In genomic region chr19:7516878-7517277, GRCh38 we compare ENCODE assay signal across 8 cellular contexts. TPM values are rescaled to one million over a fixed set of nuclear protein-coding genes. Genes with fewer than 3 reads are reported as not detected.
DNase-seq lines count a peak whose midpoint lies in the region; ATAC-seq, FAIRE-seq and TF ChIP-seq lines count a peak whose summit lies in the region.

No MANE protein-coding gene starts in this region.

- H3K27me3 ChIP-seq in HUES64 (ENCODE audit: insufficient read depth, low read length), result no peaks in the 10 kb centered on the region
- no peaks in the 10 kb centered on the region for H3K27me3 ChIP-seq in adrenal gland
- H3K27me3 ChIP-seq in keratinocyte (ENCODE audit: control insufficient read depth, extremely low read depth, insufficient read depth, low read length), result no peaks in the 10 kb centered on the region

- WGBS in HUES64, result 80% methylated on average over 4 of the region's 4 CpGs
- 47 to 67% (median 50%) methylated on average over 3 to 4 of the region's 4 CpGs for WGBS in adrenal gland, 4 donors

- peaks cover 12% of the 10 kb centered on the region for H3K27me3 Mint-ChIP-seq in stimulated activated naive CD8-positive, alpha-beta T cell treated with anti-CD3 and anti-CD28 coated beads, Interleukin-15, amount 100 ng/mL, for 72 hours

- TF ChIP-seq CTCF in adrenal gland (IDR thresholded peaks at IDR 0.05) (no peak), keratinocyte (optimal IDR thresholded peaks at IDR 0.05 in 1 of 3, IDR thresholded peaks at IDR 0.05 in 1 of 3, conservative IDR thresholded peaks at IDR 0.05 in 1 of 3; ENCODE audit: extremely low read depth in 1 of 3, insufficient read depth in 2 of 3, low read length in 3 of 3) (no peak)

- H2AFZ ChIP-seq in keratinocyte (ENCODE audit: control insufficient read depth, low read length), result no peak overlapping the region

- H3K9ac ChIP-seq in HUES64 (ENCODE audit: low read depth, low read length) (peak overlapping the region; percentile 92), keratinocyte (ENCODE audit: control insufficient read depth, extremely low read depth, insufficient read depth, low read length) (peak overlapping the region; percentile 72)

- H3K27ac ChIP-seq in HUES64 (ENCODE audit: low read depth, low read length) (no peak overlapping the region), adrenal gland (peak overlapping the region; percentile 64 to 91 (median 88)), keratinocyte (ENCODE audit: control insufficient read depth, insufficient read depth, low read length) (no peak overlapping the region)

- H3K27ac Mint-ChIP-seq in stimulated activated naive CD8-positive, alpha-beta T cell treated with anti-CD3 and anti-CD28 coated beads, Interleukin-15, amount 100 ng/mL, for 72 hours, result peak overlapping the region; percentile 89 to 91

- H4K20me1 ChIP-seq in keratinocyte (ENCODE audit: control insufficient read depth, extremely low read depth, insufficient read depth, low read length), result no peaks in the 10 kb centered on the region

- DNase-seq in adrenal gland (no peak), keratinocyte (ENCODE audit: low read depth, low spot score) (no peak), erythroblast (lab: John Stamatoyannopoulos, UW) (no peak), NCI-H1092 (lab: John Stamatoyannopoulos, UW) (no peak), SKM-1 treated with dmso at 0.1 percent for 144 hours (lab: John Stamatoyannopoulos, UW; ENCODE audit: unreplicated experiment) (no peak)
- DNase-seq in stimulated activated naive CD8-positive, alpha-beta T cell treated with anti-CD3 and anti-CD28 coated beads, Interleukin-15, amount 100 ng/mL, for 72 hours, result no peak

- H3K9me3 ChIP-seq in HUES64 (ENCODE audit: insufficient read depth, low read depth, low read length) (no peaks in the 10 kb centered on the region), adrenal gland (replicated peaks in 1 of 3) (no peaks in the 10 kb centered on the region), keratinocyte (ENCODE audit: control insufficient read depth, low read depth, low read length) (no peaks in the 10 kb centered on the region)

- dilution Hi-C loops in keratinocyte (cut with MboI; ENCODE audit: extremely low pct_ligation_motif_present, low sequenced_read_pairs), result no loop called here

- intact Hi-C loops in adrenal gland (cut with DNase I), result no loop called here

- H3K4me1 Mint-ChIP-seq in stimulated activated naive CD8-positive, alpha-beta T cell treated with anti-CD3 and anti-CD28 coated beads, Interleukin-15, amount 100 ng/mL, for 72 hours, result peaks cover 30% of the 10 kb centered on the region

- H3K79me2 ChIP-seq in keratinocyte (ENCODE audit: control insufficient read depth, insufficient read depth, low read length), result no peaks in the 10 kb centered on the region

- H3K4me3 ChIP-seq in HUES64 (ENCODE audit: low read length), result peak overlapping the region; percentile 86
- H3K4me3 ChIP-seq in adrenal gland, result peak overlapping the region in 2 of 4 donors; percentile 56 to 80
- H3K4me3 ChIP-seq in keratinocyte (ENCODE audit: control insufficient read depth in 2 of 3, extremely low read depth in 1 of 3, insufficient read depth in 2 of 3, low read depth in 1 of 3, low read length in 3 of 3), result peak overlapping the region in 2 of 3 experiments; percentile 48 to 61

- no peak for ATAC-seq in stimulated activated naive CD8-positive, alpha-beta T cell treated with anti-CD3 and anti-CD28 coated beads, Interleukin-15, amount 100 ng/mL, for 72 hours
- ATAC-seq in GM21528 (IDR thresholded peaks at IDR 0.05; ENCODE audit: low FRiP score, unreplicated experiment), result no peak

- H3K9me1 ChIP-seq in keratinocyte (ENCODE audit: control insufficient read depth, extremely low read depth, insufficient read depth, low read length), result no peaks in the 10 kb centered on the region

- peak overlapping the region; percentile 76 for H3K4me2 ChIP-seq in keratinocyte (ENCODE audit: control insufficient read depth, extremely low read depth, insufficient read depth, low read depth, low read length)

- no peaks in the 10 kb centered on the region for H3K9me3 Mint-ChIP-seq in stimulated activated naive CD8-positive, alpha-beta T cell treated with anti-CD3 and anti-CD28 coated beads, Interleukin-15, amount 100 ng/mL, for 72 hours

- peak overlapping the region; percentile 76 to 77 for H3K4me3 Mint-ChIP-seq in stimulated activated naive CD8-positive, alpha-beta T cell treated with anti-CD3 and anti-CD28 coated beads, Interleukin-15, amount 100 ng/mL, for 72 hours

- H3K4me1 ChIP-seq in HUES64 (ENCODE audit: insufficient read depth, low read length) (peaks cover 7% of the 10 kb centered on the region), adrenal gland (replicated peaks in 1 of 2) (peaks cover 24 to 48% of the 10 kb centered on the region in 2 donors), keratinocyte (ENCODE audit: control insufficient read depth, extremely low read depth, insufficient read depth, low read length) (peaks cover 15% of the 10 kb centered on the region)

- H3K36me3 ChIP-seq in HUES64 (ENCODE audit: insufficient read depth, low read length), result 0 out of 2 replicates have a peak, but pooled peaks cover 9% of the 10 kb centered on the region
- H3K36me3 ChIP-seq in adrenal gland (replicated peaks in 1 of 2), result peaks cover 0 to 14% of the 10 kb centered on the region in 2 donors
- H3K36me3 ChIP-seq in keratinocyte (ENCODE audit: control insufficient read depth in 2 of 2, extremely low read depth in 1 of 2, insufficient read depth in 2 of 2, low read length in 2 of 2), result no peaks in the 10 kb centered on the region

- FAIRE-seq in keratinocyte (lab: Jason Lieb, UNC), result no peak

- no peak for TF ChIP-seq POLR2A in adrenal gland (IDR thresholded peaks at IDR 0.05)
- TF ChIP-seq POLR2A in erythroblast (IDR thresholded peaks at IDR 0.05; ENCODE audit: low read length), result no peak

RNA-seq across cellular contexts. Expression of gene ZNF358, which starts 1.0 kb away (rescaled TPM):
- 39.2 TPM for polyA plus RNA-seq in HUES64 (2013, experiment 1 of 2)
- polyA plus RNA-seq in HUES64 (2013, experiment 2 of 2), result 51.6 TPM
- total RNA-seq in adrenal gland, result 100 to 1,000 TPM in 5 of 8 donors, 10 to 100 TPM in 3; 56.1 to 113 (median 101) TPM
- 100 to 1,000 TPM in 2 of 3 donors, 10 to 100 TPM in 1; 30.3 to 197 (median 148) TPM for polyA plus RNA-seq in adrenal gland
- polyA plus RNA-seq in keratinocyte, result 8.5 to 15.9 TPM (median 10.0 TPM) in 3 replicates
- 0.91 TPM for polyA plus RNA-seq in keratinocyte (2011; ENCODE audit: low read depth)
- 9.9 and 18.9 TPM in 2 replicates for polyA plus RNA-seq in keratinocyte (2011; cell fraction: cytosol; rRNA removed)
- polyA plus RNA-seq in keratinocyte (2011; cell fraction: nucleus; rRNA removed), result 5.9 and 7.7 TPM in 2 replicates
- polyA plus RNA-seq in keratinocyte (2012; ENCODE audit: low replicate concordance), result 8.9 and 16.6 TPM in 2 replicates
- polyA minus RNA-seq in keratinocyte, result 7.0 to 32.7 TPM (median 8.7 TPM) in 3 replicates
- polyA minus RNA-seq in keratinocyte (2011; cell fraction: cytosol; rRNA and poly(A)+ RNA removed), result 29.5 TPM
- 2.9 and 3.4 TPM in 2 replicates for polyA minus RNA-seq in keratinocyte (2011; cell fraction: nucleus; rRNA and poly(A)+ RNA removed)

RNA-seq across cellular contexts. Expression of gene MCOLN1, which starts 5.5 kb away (rescaled TPM):
- 13.7 TPM for polyA plus RNA-seq in HUES64 (2013, experiment 1 of 2)
- 9.6 TPM for polyA plus RNA-seq in HUES64 (2013, experiment 2 of 2)
- 10 to 100 TPM; 27.8 to 100.0 (median 57.1) TPM for total RNA-seq in adrenal gland
- polyA plus RNA-seq in adrenal gland (100 to 1,000 TPM in 1 of 3 donors, 10 to 100 TPM in 2; 23.0 to 212 (median 71.4) TPM), keratinocyte (14.0 to 36.0 TPM (median 15.5 TPM) in 3 replicates)
- 10.8 TPM for polyA plus RNA-seq in keratinocyte (2011; ENCODE audit: low read depth)
- 12.0 and 20.2 TPM in 2 replicates for polyA plus RNA-seq in keratinocyte (2011; cell fraction: cytosol; rRNA removed)
- polyA plus RNA-seq in keratinocyte (2011; cell fraction: nucleus; rRNA removed), result 41.1 and 43.9 TPM in 2 replicates
- polyA plus RNA-seq in keratinocyte (2012; ENCODE audit: low replicate concordance), result 11.9 and 14.5 TPM in 2 replicates
- polyA minus RNA-seq in keratinocyte, result 32.7 to 52.6 TPM (median 51.8 TPM) in 3 replicates
- polyA minus RNA-seq in keratinocyte (2011; cell fraction: cytosol; rRNA and poly(A)+ RNA removed), result 29.5 TPM
- 12.1 and 18.9 TPM in 2 replicates for polyA minus RNA-seq in keratinocyte (2011; cell fraction: nucleus; rRNA and poly(A)+ RNA removed)

RNA-seq across cellular contexts. Expression of gene PNPLA6, which starts 18.6 kb away (rescaled TPM):
- 59.8 TPM for polyA plus RNA-seq in HUES64 (2013, experiment 1 of 2)
- polyA plus RNA-seq in HUES64 (2013, experiment 2 of 2), result 63.3 TPM
- total RNA-seq in adrenal gland, result 100 to 1,000 TPM in 5 of 8 donors, 10 to 100 TPM in 3; 89.4 to 257 (median 121) TPM
- 100 to 1,000 TPM in 2 of 3 donors, 10 to 100 TPM in 1; 25.7 to 264 (median 110) TPM for polyA plus RNA-seq in adrenal gland
- polyA plus RNA-seq in keratinocyte, result 22.4 to 40.0 TPM (median 33.1 TPM) in 3 replicates
- 48.9 TPM for polyA plus RNA-seq in keratinocyte (2011; ENCODE audit: low read depth)
- 14.2 and 33.3 TPM in 2 replicates for polyA plus RNA-seq in keratinocyte (2011; cell fraction: cytosol; rRNA removed)
- polyA plus RNA-seq in keratinocyte (2011; cell fraction: nucleus; rRNA removed), result 103 and 119 TPM in 2 replicates
- 51.8 and 72.6 TPM in 2 replicates for polyA plus RNA-seq in keratinocyte (2012; ENCODE audit: low replicate concordance)
- 44.1 to 127 TPM (median 58.7 TPM) in 3 replicates for polyA minus RNA-seq in keratinocyte
- polyA minus RNA-seq in keratinocyte (2011; cell fraction: cytosol; rRNA and poly(A)+ RNA removed), result 151 TPM
- 148 and 178 TPM in 2 replicates for polyA minus RNA-seq in keratinocyte (2011; cell fraction: nucleus; rRNA and poly(A)+ RNA removed)

RNA-seq across cellular contexts. Expression of gene PEX11G, which starts 28.0 kb away (rescaled TPM):
- polyA plus RNA-seq in HUES64 (2013, experiment 1 of 2), result 1.5 TPM
- 2.4 TPM for polyA plus RNA-seq in HUES64 (2013, experiment 2 of 2)
- 10 to 100 TPM in 5 of 8 donors, 1 to 10 TPM in 3; 4.9 to 17.5 (median 13.8) TPM for total RNA-seq in adrenal gland
- 10 to 100 TPM in 2 of 3 donors, 1 to 10 TPM in 1; 2.5 to 24.5 (median 24.0) TPM for polyA plus RNA-seq in adrenal gland
- 1.1 to 2.7 TPM (median 1.3 TPM) in 3 replicates for polyA plus RNA-seq in keratinocyte
- 0.46 TPM for polyA plus RNA-seq in keratinocyte (2011; ENCODE audit: low read depth)
- polyA plus RNA-seq in keratinocyte (2011; cell fraction: cytosol; rRNA removed), result 0.75 and 2.6 TPM in 2 replicates
- 1.0 and 1.9 TPM in 2 replicates for polyA plus RNA-seq in keratinocyte (2011; cell fraction: nucleus; rRNA removed)
- 1.5 and 2.2 TPM in 2 replicates for polyA plus RNA-seq in keratinocyte (2012; ENCODE audit: low replicate concordance)
- polyA minus RNA-seq in keratinocyte, result 0.45 to 3.2 TPM (median 0.99 TPM) in 3 replicates
- polyA minus RNA-seq in keratinocyte (2011; cell fraction: cytosol; rRNA and poly(A)+ RNA removed), result 4.0 TPM
- 0.84 and 1.2 TPM in 2 replicates for polyA minus RNA-seq in keratinocyte (2011; cell fraction: nucleus; rRNA and poly(A)+ RNA removed)

Comparison
In these comparisons a context has a peak if more than half of its experiments do, and no peak if none do; other contexts are left out.
1. H3K27ac ChIP-seq: peak in adrenal gland (5 of 5); none in HUES64 (single experiment) and keratinocyte (single experiment).